ENCODE assay signal across 8 cellular contexts in the genomic region with DNA sequence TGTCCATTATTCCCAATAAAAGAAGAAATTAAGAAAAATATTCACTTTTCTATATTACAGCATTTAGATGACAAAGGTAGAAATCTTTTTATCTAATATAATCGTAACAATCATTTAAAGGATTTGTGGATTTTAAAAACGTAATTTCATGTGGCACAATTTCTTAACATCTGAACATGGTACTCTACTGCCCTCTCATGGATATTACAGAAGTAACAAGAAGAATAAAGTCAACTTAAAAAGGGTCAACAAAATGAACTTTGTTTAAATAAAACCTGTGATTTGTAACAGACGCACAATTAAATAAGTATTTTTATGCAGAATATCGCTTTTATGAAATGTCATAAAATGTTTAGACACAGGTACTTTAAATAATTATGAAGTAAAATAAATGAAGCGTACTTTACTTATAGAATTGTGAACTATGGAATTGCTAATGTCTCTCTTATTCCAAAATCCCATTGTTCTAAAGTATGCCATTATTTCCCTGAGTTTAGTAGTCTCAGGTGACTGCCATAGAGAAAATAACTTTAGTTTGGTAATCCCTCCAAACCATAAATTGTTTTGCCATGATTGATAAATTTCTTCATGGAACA.
DNase-seq lines count a peak whose midpoint lies in the region; ATAC-seq and TF ChIP-seq lines count a peak whose summit lies in the region.

No MANE protein-coding gene starts in this region.

- no peak overlapping the region for H2AFZ ChIP-seq in osteoblast (ENCODE audit: low read length)

- no peaks in the 10 kb centered on the region for H3K27me3 ChIP-seq in dorsolateral prefrontal cortex
- H3K27me3 ChIP-seq in osteoblast (ENCODE audit: insufficient read depth, low read length): no peaks in the 10 kb centered on the region
- no peaks in the 10 kb centered on the region for H3K27me3 ChIP-seq in effector memory CD4-positive, alpha-beta T cell (replicated peaks; ENCODE audit: control insufficient read depth, insufficient read depth, low read length, poor library complexity, severe bottlenecking)

- no peaks in the 10 kb centered on the region for H4K20me1 ChIP-seq in osteoblast (ENCODE audit: insufficient read depth, low read length)

- H3K27ac ChIP-seq in dorsolateral prefrontal cortex (no peak overlapping the region), osteoblast (ENCODE audit: low read depth, low read length) (no peak overlapping the region)
- H3K27ac ChIP-seq in effector memory CD4-positive, alpha-beta T cell (ENCODE audit: insufficient read depth, low read length, poor library complexity, severe bottlenecking): no peak overlapping the region

- no peaks in the 10 kb centered on the region for H3K79me2 ChIP-seq in osteoblast (ENCODE audit: insufficient read depth, low read length)

- H3K4me3 ChIP-seq in dorsolateral prefrontal cortex (no peak overlapping the region), osteoblast (ENCODE audit: insufficient read depth, low read length) (no peak overlapping the region)
- H3K4me3 ChIP-seq in effector memory CD4-positive, alpha-beta T cell (ENCODE audit: insufficient read depth, low read depth, low read length, poor library complexity, severe bottlenecking): no peak overlapping the region

- TF ChIP-seq CTCF in dorsolateral prefrontal cortex (IDR thresholded peaks at IDR 0.05 in 54 of 56, conservative IDR thresholded peaks at IDR 0.05 in 2 of 56; ENCODE audit: low read depth in 1 of 56, partially characterized antibody in 56 of 56) (peak; percentile 35 to 87 (median 70)), osteoblast (IDR thresholded peaks at IDR 0.05; ENCODE audit: extremely low read depth, low read depth, low read length) (peak; percentile 55)

- H3K36me3 ChIP-seq in osteoblast (ENCODE audit: insufficient read depth, low read length): no peaks in the 10 kb centered on the region
- H3K36me3 ChIP-seq in effector memory CD4-positive, alpha-beta T cell (ENCODE audit: control insufficient read depth, insufficient read depth, low read length): no peaks in the 10 kb centered on the region

- no peaks in the 10 kb centered on the region for H3K9me3 ChIP-seq in osteoblast (ENCODE audit: low read depth, low read length)
- H3K9me3 ChIP-seq in effector memory CD4-positive, alpha-beta T cell (ENCODE audit: control insufficient read depth, low read length): no peaks in the 10 kb centered on the region

- peak; percentile 3 for DNase-seq in NCI-H2196 (lab: John Stamatoyannopoulos, UW; ENCODE audit: unreplicated experiment)
- no peak for DNase-seq in NCI-H2196 treated with DMSO at 0.1 percent for 48 hours (lab: John Stamatoyannopoulos, UW; ENCODE audit: unreplicated experiment)
- peak; percentile 17 for DNase-seq in NCI-H69 (lab: John Stamatoyannopoulos, UW)
- no peak for DNase-seq in dorsolateral prefrontal cortex
- no peak for DNase-seq in osteoblast (ENCODE audit: insufficient read length, low spot score, missing footprints)
- DNase-seq in GF-D8 (lab: John Stamatoyannopoulos, UW): no peak
- DNase-seq in effector memory CD4-positive, alpha-beta T cell: no peak

- H3K4me2 ChIP-seq in osteoblast (ENCODE audit: insufficient read depth, low read length): no peak overlapping the region

- no peak for ATAC-seq in GM21381 (IDR thresholded peaks at IDR 0.05; ENCODE audit: unreplicated experiment)

- intact Hi-C loops in dorsolateral prefrontal cortex (cut with DNase I): loop anchor here in 1 of 2 donors (5.0 kb wide), 1 partner anchor 1606 kb away; no protein-coding TSS in a partner anchor

- no peaks in the 10 kb centered on the region for H3K4me1 ChIP-seq in osteoblast (ENCODE audit: insufficient read depth, low read length)
- no peaks in the 10 kb centered on the region for H3K4me1 ChIP-seq in effector memory CD4-positive, alpha-beta T cell (ENCODE audit: control insufficient read depth, insufficient read depth, low read length, poor library complexity, severe bottlenecking)

Comparison
In these comparisons a context has a peak if more than half of its experiments do, and no peak if none do; other contexts are left out.
1. DNase-seq: peak in NCI-H2196 (single experiment) and NCI-H69 (single experiment); none in NCI-H2196 treated with DMSO at 0.1 percent for 48 hours (single experiment), dorsolateral prefrontal cortex (0 of 10), osteoblast (single experiment), GF-D8 (single experiment) and effector memory CD4-positive, alpha-beta T cell (0 of 3).